Comparison of ENCODE assay signal across 8 cellular contexts in the genomic region with DNA sequence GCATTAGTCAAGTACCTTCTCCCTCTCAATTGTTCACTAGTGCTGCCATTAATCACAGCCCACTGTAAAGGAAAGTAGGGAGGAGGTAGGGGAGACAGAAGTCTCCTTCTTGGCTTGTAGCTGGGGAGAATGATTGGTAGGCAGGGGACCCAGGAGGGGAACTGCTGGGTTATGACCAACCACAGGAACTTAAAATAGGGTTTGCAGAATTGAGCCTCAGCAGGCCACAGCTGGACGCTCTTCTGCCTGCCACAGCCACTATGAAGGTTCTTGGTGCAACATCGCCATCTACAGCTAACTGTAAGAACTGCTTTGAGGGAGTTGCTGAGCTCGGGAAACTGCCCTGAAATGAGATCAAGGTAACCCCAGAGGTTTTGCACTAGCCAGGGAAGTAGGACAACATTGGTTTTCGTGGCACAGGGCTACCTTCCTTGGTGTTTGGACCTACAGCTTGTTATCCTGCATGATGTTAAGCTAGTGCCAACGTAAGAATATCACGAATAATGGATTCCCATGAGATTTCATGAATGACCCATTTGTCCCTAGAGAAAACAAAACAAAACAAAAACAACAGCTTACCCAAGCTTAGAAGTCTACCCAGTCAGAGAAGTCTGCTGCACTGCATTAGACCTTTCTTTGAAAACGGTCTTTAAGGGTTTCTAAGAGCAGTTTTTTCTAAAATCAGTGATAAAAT.
DNase-seq lines count a peak whose midpoint lies in the region; ATAC-seq and TF ChIP-seq lines count a peak whose summit lies in the region.

No MANE protein-coding gene starts in this region.

- ATAC-seq in GM21786 (IDR thresholded peaks at IDR 0.05; ENCODE audit: unreplicated experiment) = peak; percentile 93
- peak; percentile 90 to 98 (median 96) for ATAC-seq in right lobe of liver
- ATAC-seq in activated CD4-positive, CD25-positive, alpha-beta regulatory T cell treated with anti-CD3 and anti-CD28 coated beads, Interleukin-2, amount 50 U/mL, for 24 hours = no peak

- WGBS in right lobe of liver (ENCODE audit: insufficient coverage, low coverage, low lambda C conversion rate, missing lambda C conversion rate) = under 1% methylated on average over 6 of the region's 7 CpGs

- CTCF ChIA-PET in OCI-LY7 (lab: Charles Lee; ENCODE audit: unreplicated experiment) = interaction anchor here (0.9 to 1.0 kb wide), 2 partner anchors 11 to 36 kb away, joined by 3 read pairs; no protein-coding TSS in a partner anchor

- H3K4me3 ChIP-seq in OCI-LY7 (ENCODE audit: low read depth, low read length, poor library complexity, severe bottlenecking) (no peak overlapping the region), colonic mucosa (no peak overlapping the region), right lobe of liver (no peak overlapping the region)

- H3K9ac ChIP-seq in colonic mucosa (ENCODE audit: low read depth in 2 of 2, low read length in 2 of 2) = no peak overlapping the region

- TF ChIP-seq POLR2A in right lobe of liver (IDR thresholded peaks at IDR 0.05) = no peak

- H3K27ac Mint-ChIP-seq in activated T-cell treated with anti-CD3 and anti-CD28 coated beads, Interleukin-2, amount 50 U/mL, for 24 hours = no peak overlapping the region

- H3K27ac ChIP-seq in OCI-LY7 (ENCODE audit: low read depth, low read length, poor library complexity, severe bottlenecking) = no peak overlapping the region
- no peak overlapping the region for H3K27ac ChIP-seq in colonic mucosa
- H3K27ac ChIP-seq in right lobe of liver = no peak overlapping the region

- TF ChIP-seq CTCF in OCI-LY7 (conservative IDR thresholded peaks at IDR 0.05; ENCODE audit: low read length) = peak; percentile 86
- TF ChIP-seq CTCF in colonic mucosa (IDR thresholded peaks at IDR 0.05) = peak; percentile 71
- TF ChIP-seq CTCF in right lobe of liver (IDR thresholded peaks at IDR 0.05) = peak; percentile 60 to 77 (median 70)

- no peaks in the 10 kb centered on the region for H3K4me1 Mint-ChIP-seq in activated T-cell treated with anti-CD3 and anti-CD28 coated beads, Interleukin-2, amount 50 U/mL, for 24 hours (ENCODE audit: low read depth)

- no peaks in the 10 kb centered on the region for H3K36me3 ChIP-seq in OCI-LY7 (ENCODE audit: insufficient read depth, low read length)
- no peaks in the 10 kb centered on the region for H3K36me3 ChIP-seq in colonic mucosa
- no peaks in the 10 kb centered on the region for H3K36me3 ChIP-seq in right lobe of liver

- H3K27me3 ChIP-seq in colonic mucosa (no peaks in the 10 kb centered on the region), right lobe of liver (no peaks in the 10 kb centered on the region)

- H3K79me2 ChIP-seq in OCI-LY7 (ENCODE audit: insufficient read depth, low read depth, low read length) = no peaks in the 10 kb centered on the region

- intact Hi-C loops in OCI-LY7 (cut with micrococcal nuclease; ENCODE audit: unreplicated experiment) = loop anchor here (1.0 kb wide), 1 partner anchor 1063 kb away; no protein-coding TSS in a partner anchor
- intact Hi-C loops in colonic mucosa (cut with DNase I) = loop anchor here (5.0 kb wide), 1 partner anchor 1067 kb away; a partner anchor contains a TSS
- intact Hi-C loops in right lobe of liver (cut with DNase I) = no loop called here

- no peaks in the 10 kb centered on the region for H3K9me3 Mint-ChIP-seq in activated T-cell treated with anti-CD3 and anti-CD28 coated beads, Interleukin-2, amount 50 U/mL, for 24 hours

- DNase-seq in activated T-cell treated with anti-CD3 and anti-CD28 coated beads for 48 hours (ENCODE audit: low read depth) = peak; percentile 1
- DNase-seq in activated T-cell treated with anti-CD3 and anti-CD28 coated beads, Interleukin-2, amount 50 U/mL, for 24 hours = no peak
- DNase-seq in HuH-7 (ENCODE audit: low spot score) = peak; percentile 26
- DNase-seq in OCI-LY7 (ENCODE audit: low spot score) = peak; percentile 50
- peak; percentile 42 for DNase-seq in colonic mucosa
- peak in 2 of 3 donors; percentile 18 to 53 for DNase-seq in right lobe of liver

- no peak overlapping the region for H3K4me3 Mint-ChIP-seq in activated T-cell treated with anti-CD3 and anti-CD28 coated beads, Interleukin-2, amount 50 U/mL, for 24 hours

- no peaks in the 10 kb centered on the region for H4K20me1 ChIP-seq in OCI-LY7 (ENCODE audit: insufficient read depth, low read length)

- H3K4me1 ChIP-seq in OCI-LY7 (ENCODE audit: insufficient read depth, low read length, poor library complexity, severe bottlenecking) = no peaks in the 10 kb centered on the region
- no peaks in the 10 kb centered on the region for H3K4me1 ChIP-seq in colonic mucosa
- no peaks in the 10 kb centered on the region for H3K4me1 ChIP-seq in right lobe of liver

- H3K9me3 ChIP-seq in OCI-LY7 (ENCODE audit: low read length) (no peaks in the 10 kb centered on the region), colonic mucosa (no peaks in the 10 kb centered on the region), right lobe of liver (no peaks in the 10 kb centered on the region)

- H2AFZ ChIP-seq in OCI-LY7 (ENCODE audit: low read length) = no peak overlapping the region

- no peaks in the 10 kb centered on the region for H3K36me3 Mint-ChIP-seq in activated T-cell treated with anti-CD3 and anti-CD28 coated beads, Interleukin-2, amount 50 U/mL, for 24 hours (ENCODE audit: low read depth)

- H3K4me2 ChIP-seq in OCI-LY7 (ENCODE audit: low read length) = no peak overlapping the region

- H3K27me3 Mint-ChIP-seq in activated T-cell treated with anti-CD3 and anti-CD28 coated beads, Interleukin-2, amount 50 U/mL, for 24 hours = no peaks in the 10 kb centered on the region

- BruUV-seq in OCI-LY7 (replicated peaks; lab: Mats Ljungman, UMichigan) = no TSS peak

- H3K9me2 ChIP-seq in OCI-LY7 (ENCODE audit: insufficient read depth, low read length) = no peaks in the 10 kb centered on the region

- POLR2A ChIA-PET in OCI-LY7 (lab: Charles Lee) = interaction anchor here (0.6 kb wide), 1 partner anchor 1415 kb away, joined by 3 read pairs; no protein-coding TSS in a partner anchor

Comparison
In these comparisons a context has a peak if more than half of its experiments do, and no peak if none do; other contexts are left out.
1. ATAC-seq: peak in GM21786 (single experiment) and right lobe of liver (4 of 4); none in activated CD4-positive, CD25-positive, alpha-beta regulatory T cell treated with anti-CD3 and anti-CD28 coated beads, Interleukin-2, amount 50 U/mL, for 24 hours (0 of 2).
2. intact Hi-C loops: an anchor here in OCI-LY7 (1.0 kb wide) and colonic mucosa (5.0 kb wide); none called in right lobe of liver.
3. Peak in every context shown above with its lines, with median percentiles within 50 percentile points of each other: CTCF ChIP-seq.